Comparison of ENCODE assay signal across 1 cellular context in the genomic region with DNA sequence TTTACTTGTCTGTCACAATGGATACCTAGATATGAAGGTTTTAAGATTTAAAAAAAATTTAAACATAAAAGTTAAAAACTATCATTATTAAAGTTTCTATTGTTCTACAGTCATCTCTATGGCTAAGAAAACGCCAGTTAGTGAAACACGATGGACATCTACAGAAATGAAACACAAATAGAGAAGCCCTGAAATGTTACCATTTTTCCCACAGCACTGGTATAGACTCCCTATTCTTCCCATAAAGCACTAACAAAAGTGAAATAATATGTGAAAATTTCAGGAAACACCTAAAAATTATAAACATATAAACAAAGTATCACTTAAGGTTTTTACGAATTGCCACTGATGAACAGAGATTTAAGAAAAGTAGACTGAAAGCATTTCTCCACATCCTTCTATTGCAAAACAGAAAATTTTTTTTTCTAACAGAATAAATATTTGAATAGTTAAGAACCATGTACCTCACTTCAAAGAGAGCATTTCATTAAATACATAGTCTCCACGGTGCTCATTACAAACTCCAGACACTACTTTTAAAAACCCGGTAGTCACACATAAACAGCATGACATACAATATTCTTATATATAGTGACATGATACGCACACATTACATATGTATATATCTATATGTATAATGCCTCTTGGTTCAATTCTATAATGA.
TF ChIP-seq lines count a peak whose summit lies in the region.

No MANE protein-coding gene starts in this region.

TF ChIP-seq in HepG2, 621 proteins besides CTCF, POLR2A, EP300 and RAD21 (continued from another document and continues in another):
- TF ChIP-seq, protein P1, sequence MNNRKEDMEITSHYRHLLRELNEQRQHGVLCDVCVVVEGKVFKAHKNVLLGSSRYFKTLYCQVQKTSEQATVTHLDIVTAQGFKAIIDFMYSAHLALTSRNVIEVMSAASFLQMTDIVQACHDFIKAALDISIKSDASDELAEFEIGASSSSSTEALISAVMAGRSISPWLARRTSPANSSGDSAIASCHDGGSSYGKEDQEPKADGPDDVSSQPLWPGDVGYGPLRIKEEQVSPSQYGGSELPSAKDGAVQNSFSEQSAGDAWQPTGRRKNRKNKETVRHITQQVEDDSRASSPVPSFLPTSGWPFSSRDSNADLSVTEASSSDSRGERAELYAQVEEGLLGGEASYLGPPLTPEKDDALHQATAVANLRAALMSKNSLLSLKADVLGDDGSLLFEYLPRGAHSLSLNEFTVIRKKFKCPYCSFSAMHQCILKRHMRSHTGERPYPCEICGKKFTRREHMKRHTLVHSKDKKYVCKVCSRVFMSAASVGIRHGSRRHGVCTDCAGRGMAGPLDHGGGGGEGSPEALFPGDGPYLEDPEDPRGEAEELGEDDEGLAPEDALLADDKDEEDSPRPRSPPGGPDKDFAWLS (CRISPR knock-in tag; IDR thresholded peaks at IDR 0.05; ENCODE audit: borderline replicate concordance) = no peak
- TF ChIP-seq SOX5 (CRISPR knock-in tag; IDR thresholded peaks at IDR 0.05; ENCODE audit: borderline replicate concordance) (peak; percentile 69; the same call in 1 of the 2 replicates), SIN3A (IDR thresholded peaks at IDR 0.05; ENCODE audit: borderline replicate concordance, low read depth, low read length) (no peak), ATRX (CRISPR knock-in tag; IDR thresholded peaks at IDR 0.05; ENCODE audit: borderline replicate concordance) (no peak), TP53 (CRISPR knock-in tag; conservative IDR thresholded peaks at IDR 0.05) (no peak), XBP1 (CRISPR knock-in tag; IDR thresholded peaks at IDR 0.05) (no peak), SNAPC2 (CRISPR knock-in tag; IDR thresholded peaks at IDR 0.05) (no peak), ZFP41 (CRISPR knock-in tag; IDR thresholded peaks at IDR 0.05; ENCODE audit: borderline replicate concordance) (no peak), RFX3 (CRISPR knock-in tag; IDR thresholded peaks at IDR 0.05) (no peak), TRIM24 (CRISPR knock-in tag; IDR thresholded peaks at IDR 0.05) (no peak), MBD4 (IDR thresholded peaks at IDR 0.05; ENCODE audit: borderline replicate concordance, low read length) (no peak; the same call in 1 of the 2 replicates), SP1 (IDR thresholded peaks at IDR 0.05) (no peak), SP1 (CRISPR knock-in tag; IDR thresholded peaks at IDR 0.05) (no peak), CEBPG (CRISPR knock-in tag; IDR thresholded peaks at IDR 0.05) (peak; percentile 80), ASH2L (IDR thresholded peaks at IDR 0.05; ENCODE audit: insufficient read length, low read depth, low read length) (peak; percentile 73), ZNF546 (CRISPR knock-in tag; conservative IDR thresholded peaks at IDR 0.05) (no peak), DNMT1 (CRISPR knock-in tag; IDR thresholded peaks at IDR 0.05) (no peak), ZNF781 (CRISPR knock-in tag; IDR thresholded peaks at IDR 0.05; ENCODE audit: borderline replicate concordance, not compliant biosample characterization) (no peak), KLF11 (CRISPR knock-in tag; IDR thresholded peaks at IDR 0.05) (no peak), ZNF331 (CRISPR knock-in tag; IDR thresholded peaks at IDR 0.05) (no peak), STAG1 (CRISPR knock-in tag; IDR thresholded peaks at IDR 0.05) (no peak), KDM3A (CRISPR knock-in tag; IDR thresholded peaks at IDR 0.05; ENCODE audit: low read depth) (0 out of 2 replicates have a peak, but pooled peaks have one; percentile 39), GATAD2A (CRISPR knock-in tag; IDR thresholded peaks at IDR 0.05) (peak; percentile 96), ZNF768 (CRISPR knock-in tag; IDR thresholded peaks at IDR 0.05) (no peak), ZSCAN12 (CRISPR knock-in tag; IDR thresholded peaks at IDR 0.05) (no peak), KAT7 (CRISPR knock-in tag; IDR thresholded peaks at IDR 0.05; ENCODE audit: borderline replicate concordance) (0 out of 2 replicates have a peak, but pooled peaks have one; percentile 19), ZNF589 (CRISPR knock-in tag; conservative IDR thresholded peaks at IDR 0.05) (no peak), KLF6 (CRISPR knock-in tag; IDR thresholded peaks at IDR 0.05) (no peak), ZBTB1 (CRISPR knock-in tag; IDR thresholded peaks at IDR 0.05; ENCODE audit: borderline replicate concordance) (no peak), ZBTB8A (CRISPR knock-in tag; IDR thresholded peaks at IDR 0.05; ENCODE audit: borderline replicate concordance, low read depth) (no peak), SNAI1 (CRISPR knock-in tag; IDR thresholded peaks at IDR 0.05; ENCODE audit: borderline replicate concordance) (no peak), NAIF1 (CRISPR knock-in tag; IDR thresholded peaks at IDR 0.05; ENCODE audit: borderline replicate concordance) (no peak)
- TF ChIP-seq, protein P2, sequence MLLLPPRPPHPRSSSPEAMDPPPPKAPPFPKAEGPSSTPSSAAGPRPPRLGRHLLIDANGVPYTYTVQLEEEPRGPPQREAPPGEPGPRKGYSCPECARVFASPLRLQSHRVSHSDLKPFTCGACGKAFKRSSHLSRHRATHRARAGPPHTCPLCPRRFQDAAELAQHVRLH (CRISPR knock-in tag; IDR thresholded peaks at IDR 0.05; ENCODE audit: borderline replicate concordance, low read depth) = no peak
- TF ChIP-seq, protein P3, sequence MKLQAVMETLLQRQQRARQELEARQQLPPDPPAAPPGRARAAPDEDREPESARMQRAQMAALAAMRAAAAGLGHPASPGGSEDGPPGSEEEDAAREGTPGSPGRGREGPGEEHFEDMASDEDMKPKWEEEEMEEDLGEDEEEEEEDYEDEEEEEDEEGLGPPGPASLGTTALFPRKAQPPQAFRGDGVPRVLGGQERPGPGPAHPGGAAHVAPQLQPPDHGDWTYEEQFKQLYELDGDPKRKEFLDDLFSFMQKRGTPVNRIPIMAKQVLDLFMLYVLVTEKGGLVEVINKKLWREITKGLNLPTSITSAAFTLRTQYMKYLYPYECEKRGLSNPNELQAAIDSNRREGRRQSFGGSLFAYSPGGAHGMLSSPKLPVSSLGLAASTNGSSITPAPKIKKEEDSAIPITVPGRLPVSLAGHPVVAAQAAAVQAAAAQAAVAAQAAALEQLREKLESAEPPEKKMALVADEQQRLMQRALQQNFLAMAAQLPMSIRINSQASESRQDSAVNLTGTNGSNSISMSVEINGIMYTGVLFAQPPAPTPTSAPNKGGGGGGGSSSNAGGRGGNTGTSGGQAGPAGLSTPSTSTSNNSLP (IDR thresholded peaks at IDR 0.05; ENCODE audit: low read depth, low read length) = peak; percentile 83
- TF ChIP-seq, protein P4, sequence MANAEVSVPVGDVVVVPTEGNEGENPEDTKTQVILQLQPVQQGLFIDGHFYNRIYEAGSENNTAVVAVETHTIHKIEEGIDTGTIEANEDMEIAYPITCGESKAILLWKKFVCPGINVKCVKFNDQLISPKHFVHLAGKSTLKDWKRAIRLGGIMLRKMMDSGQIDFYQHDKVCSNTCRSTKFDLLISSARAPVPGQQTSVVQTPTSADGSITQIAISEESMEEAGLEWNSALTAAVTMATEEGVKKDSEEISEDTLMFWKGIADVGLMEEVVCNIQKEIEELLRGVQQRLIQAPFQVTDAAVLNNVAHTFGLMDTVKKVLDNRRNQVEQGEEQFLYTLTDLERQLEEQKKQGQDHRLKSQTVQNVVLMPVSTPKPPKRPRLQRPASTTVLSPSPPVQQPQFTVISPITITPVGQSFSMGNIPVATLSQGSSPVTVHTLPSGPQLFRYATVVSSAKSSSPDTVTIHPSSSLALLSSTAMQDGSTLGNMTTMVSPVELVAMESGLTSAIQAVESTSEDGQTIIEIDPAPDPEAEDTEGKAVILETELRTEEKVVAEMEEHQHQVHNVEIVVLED (CRISPR knock-in tag; IDR thresholded peaks at IDR 0.05; ENCODE audit: borderline replicate concordance) = no peak
- TF ChIP-seq, protein P5, sequence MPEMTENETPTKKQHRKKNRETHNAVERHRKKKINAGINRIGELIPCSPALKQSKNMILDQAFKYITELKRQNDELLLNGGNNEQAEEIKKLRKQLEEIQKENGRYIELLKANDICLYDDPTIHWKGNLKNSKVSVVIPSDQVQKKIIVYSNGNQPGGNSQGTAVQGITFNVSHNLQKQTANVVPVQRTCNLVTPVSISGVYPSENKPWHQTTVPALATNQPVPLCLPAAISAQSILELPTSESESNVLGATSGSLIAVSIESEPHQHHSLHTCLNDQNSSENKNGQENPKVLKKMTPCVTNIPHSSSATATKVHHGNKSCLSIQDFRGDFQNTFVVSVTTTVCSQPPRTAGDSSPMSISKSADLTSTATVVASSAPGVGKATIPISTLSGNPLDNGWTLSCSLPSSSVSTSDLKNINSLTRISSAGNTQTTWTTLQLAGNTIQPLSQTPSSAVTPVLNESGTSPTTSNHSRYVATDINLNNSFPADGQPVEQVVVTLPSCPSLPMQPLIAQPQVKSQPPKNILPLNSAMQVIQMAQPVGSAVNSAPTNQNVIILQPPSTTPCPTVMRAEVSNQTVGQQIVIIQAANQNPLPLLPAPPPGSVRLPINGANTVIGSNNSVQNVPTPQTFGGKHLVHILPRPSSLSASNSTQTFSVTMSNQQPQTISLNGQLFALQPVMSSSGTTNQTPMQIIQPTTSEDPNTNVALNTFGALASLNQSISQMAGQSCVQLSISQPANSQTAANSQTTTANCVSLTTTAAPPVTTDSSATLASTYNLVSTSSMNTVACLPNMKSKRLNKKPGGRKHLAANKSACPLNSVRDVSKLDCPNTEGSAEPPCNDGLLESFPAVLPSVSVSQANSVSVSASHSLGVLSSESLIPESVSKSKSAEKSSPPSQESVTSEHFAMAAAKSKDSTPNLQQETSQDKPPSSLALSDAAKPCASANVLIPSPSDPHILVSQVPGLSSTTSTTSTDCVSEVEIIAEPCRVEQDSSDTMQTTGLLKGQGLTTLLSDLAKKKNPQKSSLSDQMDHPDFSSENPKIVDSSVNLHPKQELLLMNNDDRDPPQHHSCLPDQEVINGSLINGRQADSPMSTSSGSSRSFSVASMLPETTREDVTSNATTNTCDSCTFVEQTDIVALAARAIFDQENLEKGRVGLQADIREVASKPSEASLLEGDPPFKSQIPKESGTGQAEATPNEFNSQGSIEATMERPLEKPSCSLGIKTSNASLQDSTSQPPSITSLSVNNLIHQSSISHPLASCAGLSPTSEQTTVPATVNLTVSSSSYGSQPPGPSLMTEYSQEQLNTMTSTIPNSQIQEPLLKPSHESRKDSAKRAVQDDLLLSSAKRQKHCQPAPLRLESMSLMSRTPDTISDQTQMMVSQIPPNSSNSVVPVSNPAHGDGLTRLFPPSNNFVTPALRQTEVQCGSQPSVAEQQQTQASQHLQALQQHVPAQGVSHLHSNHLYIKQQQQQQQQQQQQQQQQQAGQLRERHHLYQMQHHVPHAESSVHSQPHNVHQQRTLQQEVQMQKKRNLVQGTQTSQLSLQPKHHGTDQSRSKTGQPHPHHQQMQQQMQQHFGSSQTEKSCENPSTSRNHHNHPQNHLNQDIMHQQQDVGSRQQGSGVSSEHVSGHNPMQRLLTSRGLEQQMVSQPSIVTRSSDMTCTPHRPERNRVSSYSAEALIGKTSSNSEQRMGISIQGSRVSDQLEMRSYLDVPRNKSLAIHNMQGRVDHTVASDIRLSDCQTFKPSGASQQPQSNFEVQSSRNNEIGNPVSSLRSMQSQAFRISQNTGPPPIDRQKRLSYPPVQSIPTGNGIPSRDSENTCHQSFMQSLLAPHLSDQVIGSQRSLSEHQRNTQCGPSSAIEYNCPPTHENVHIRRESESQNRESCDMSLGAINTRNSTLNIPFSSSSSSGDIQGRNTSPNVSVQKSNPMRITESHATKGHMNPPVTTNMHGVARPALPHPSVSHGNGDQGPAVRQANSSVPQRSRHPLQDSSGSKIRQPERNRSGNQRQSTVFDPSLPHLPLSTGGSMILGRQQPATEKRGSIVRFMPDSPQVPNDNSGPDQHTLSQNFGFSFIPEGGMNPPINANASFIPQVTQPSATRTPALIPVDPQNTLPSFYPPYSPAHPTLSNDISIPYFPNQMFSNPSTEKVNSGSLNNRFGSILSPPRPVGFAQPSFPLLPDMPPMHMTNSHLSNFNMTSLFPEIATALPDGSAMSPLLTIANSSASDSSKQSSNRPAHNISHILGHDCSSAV (CRISPR knock-in tag; IDR thresholded peaks at IDR 0.05; ENCODE audit: borderline replicate concordance) = no peak
- TF ChIP-seq, protein P6, sequence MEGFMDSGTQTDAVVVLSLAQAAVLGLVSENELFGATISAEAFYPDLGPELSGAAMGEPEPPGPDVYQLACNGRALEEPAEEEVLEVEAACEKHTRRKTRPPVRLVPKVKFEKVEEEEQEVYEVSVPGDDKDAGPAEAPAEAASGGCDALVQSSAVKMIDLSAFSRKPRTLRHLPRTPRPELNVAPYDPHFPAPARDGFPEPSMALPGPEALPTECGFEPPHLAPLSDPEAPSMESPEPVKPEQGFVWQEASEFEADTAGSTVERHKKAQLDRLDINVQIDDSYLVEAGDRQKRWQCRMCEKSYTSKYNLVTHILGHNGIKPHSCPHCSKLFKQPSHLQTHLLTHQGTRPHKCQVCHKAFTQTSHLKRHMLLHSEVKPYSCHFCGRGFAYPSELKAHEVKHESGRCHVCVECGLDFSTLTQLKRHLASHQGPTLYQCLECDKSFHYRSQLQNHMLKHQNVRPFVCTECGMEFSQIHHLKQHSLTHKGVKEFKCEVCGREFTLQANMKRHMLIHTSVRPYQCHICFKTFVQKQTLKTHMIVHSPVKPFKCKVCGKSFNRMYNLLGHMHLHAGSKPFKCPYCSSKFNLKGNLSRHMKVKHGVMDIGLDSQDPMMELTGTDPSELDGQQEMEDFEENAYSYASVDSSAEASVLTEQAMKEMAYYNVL (CRISPR knock-in tag; IDR thresholded peaks at IDR 0.05; ENCODE audit: borderline replicate concordance) = no peak
- TF ChIP-seq, protein P7, sequence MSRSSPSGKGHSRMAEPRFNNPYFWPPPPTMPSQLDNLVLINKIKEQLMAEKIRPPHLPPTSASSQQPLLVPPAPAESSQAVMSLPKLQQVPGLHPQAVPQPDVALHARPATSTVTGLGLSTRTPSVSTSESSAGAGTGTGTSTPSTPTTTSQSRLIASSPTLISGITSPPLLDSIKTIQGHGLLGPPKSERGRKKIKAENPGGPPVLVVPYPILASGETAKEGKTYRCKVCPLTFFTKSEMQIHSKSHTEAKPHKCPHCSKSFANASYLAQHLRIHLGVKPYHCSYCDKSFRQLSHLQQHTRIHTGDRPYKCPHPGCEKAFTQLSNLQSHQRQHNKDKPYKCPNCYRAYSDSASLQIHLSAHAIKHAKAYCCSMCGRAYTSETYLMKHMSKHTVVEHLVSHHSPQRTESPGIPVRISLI (CRISPR knock-in tag; IDR thresholded peaks at IDR 0.05; ENCODE audit: borderline replicate concordance) = peak; percentile 95
- TF ChIP-seq, protein P8, sequence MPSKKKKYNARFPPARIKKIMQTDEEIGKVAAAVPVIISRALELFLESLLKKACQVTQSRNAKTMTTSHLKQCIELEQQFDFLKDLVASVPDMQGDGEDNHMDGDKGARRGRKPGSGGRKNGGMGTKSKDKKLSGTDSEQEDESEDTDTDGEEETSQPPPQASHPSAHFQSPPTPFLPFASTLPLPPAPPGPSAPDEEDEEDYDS (CRISPR knock-in tag; IDR thresholded peaks at IDR 0.05) = no peak
- TF ChIP-seq, protein P9, sequence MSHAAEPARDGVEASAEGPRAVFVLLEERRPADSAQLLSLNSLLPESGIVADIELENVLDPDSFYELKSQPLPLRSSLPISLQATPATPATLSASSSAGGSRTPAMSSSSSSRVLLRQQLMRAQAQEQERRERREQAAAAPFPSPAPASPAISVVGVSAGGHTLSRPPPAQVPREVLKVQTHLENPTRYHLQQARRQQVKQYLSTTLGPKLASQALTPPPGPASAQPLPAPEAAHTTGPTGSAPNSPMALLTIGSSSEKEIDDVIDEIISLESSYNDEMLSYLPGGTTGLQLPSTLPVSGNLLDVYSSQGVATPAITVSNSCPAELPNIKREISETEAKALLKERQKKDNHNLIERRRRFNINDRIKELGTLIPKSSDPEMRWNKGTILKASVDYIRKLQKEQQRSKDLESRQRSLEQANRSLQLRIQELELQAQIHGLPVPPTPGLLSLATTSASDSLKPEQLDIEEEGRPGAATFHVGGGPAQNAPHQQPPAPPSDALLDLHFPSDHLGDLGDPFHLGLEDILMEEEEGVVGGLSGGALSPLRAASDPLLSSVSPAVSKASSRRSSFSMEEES (CRISPR knock-in tag; IDR thresholded peaks at IDR 0.05) = 0 out of 2 replicates have a peak, but pooled peaks have one; percentile 31
